21 cellular contexts compared by ENCODE assay signal in the genomic region with DNA sequence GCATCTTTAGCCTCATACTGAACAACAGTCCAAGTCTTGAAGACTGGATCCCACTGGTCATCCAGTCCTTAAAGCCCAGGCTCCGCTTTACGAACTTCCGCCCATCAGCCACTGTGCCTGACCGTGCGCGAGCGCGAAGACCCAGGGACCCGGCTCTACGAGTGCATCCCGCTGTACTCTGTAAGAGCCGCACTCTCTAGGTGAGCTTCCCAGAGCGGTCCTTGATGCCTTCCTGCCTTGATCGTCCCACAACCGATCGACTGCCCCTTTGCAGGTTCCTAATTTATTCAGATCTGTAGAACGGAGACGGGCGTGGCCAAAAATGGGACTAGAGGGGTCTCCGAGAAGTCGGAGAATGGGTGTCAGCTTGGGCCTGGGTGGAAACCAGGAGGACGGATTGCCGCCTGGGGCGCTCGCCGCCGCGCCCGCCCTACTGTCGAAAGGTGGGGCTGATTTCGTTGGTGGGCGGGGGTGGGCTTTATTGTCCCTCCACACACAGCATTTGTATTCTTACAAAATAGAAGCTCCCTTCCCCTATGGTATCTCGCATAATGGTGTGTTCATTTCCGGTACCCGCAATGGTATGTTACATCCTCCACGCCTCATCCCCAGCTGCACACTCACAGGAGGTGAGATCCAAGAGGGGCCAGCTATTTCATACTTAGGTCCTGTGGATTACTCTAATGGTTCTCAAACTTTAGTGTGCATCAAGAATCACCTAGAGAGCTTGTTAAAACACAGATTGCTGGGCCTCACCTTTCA. TPM values are rescaled to one million over a fixed set of nuclear protein-coding genes. Genes with fewer than 3 reads are reported as not detected.
DNase-seq lines count a peak whose midpoint lies in the region; ATAC-seq, FAIRE-seq and TF ChIP-seq lines count a peak whose summit lies in the region.
"Had no signal": no experiment of that assay in that cellular context is flagged by ENCODE, and none has a peak within 500 bp of the region (broad histone marks: within the 10 kb centered on the region; RNA-seq: fewer than 3 reads in every experiment).

No MANE protein-coding gene starts in this region.

- no peak overlapping the region for H2AFZ ChIP-seq in PC-3 (ENCODE audit: low read length)
- H2AFZ ChIP-seq in neuronal stem cell (ENCODE audit: low read length): no peak overlapping the region

- H3F3A ChIP-seq in PC-3 (ENCODE audit: low read length, unreplicated experiment): no peaks in the 10 kb centered on the region

- H3K9me2 ChIP-seq in PC-3 (replicated peaks; ENCODE audit: low read length): no peaks in the 10 kb centered on the region

- H3K4me3 ChIP-seq in PC-3 (ENCODE audit: low read length) (no peak overlapping the region), neuronal stem cell (ENCODE audit: low read length in 2 of 2) (no peak overlapping the region)
- H3K4me3 ChIP-seq: colonic mucosa, MG63, right lobe of liver, SJSA1, upper lobe of right lung had no signal

- H3K27me3 ChIP-seq in PC-3 (ENCODE audit: low read length) (no peaks in the 10 kb centered on the region), neuronal stem cell (ENCODE audit: control insufficient read depth in 3 of 3, insufficient read depth in 3 of 3, low read depth in 1 of 3, low read length in 3 of 3) (peaks cover 0 to 25% (median 0%) of the 10 kb centered on the region in 3 experiments)
- H3K27me3 ChIP-seq: colonic mucosa, MG63, SJSA1, upper lobe of right lung had no signal

- H2AK5ac ChIP-seq in neuronal stem cell (ENCODE audit: low read depth, low read length): no peak overlapping the region

- TF ChIP-seq CTCF in PC-3 (conservative IDR thresholded peaks at IDR 0.05; ENCODE audit: low read depth, low read length): no peak

- H3K4ac ChIP-seq in neuronal stem cell (ENCODE audit: low read length): no peak overlapping the region

- no peak overlapping the region for H3K4me3 Mint-ChIP-seq in activated CD8-positive, alpha-beta memory T cell treated with anti-CD3 and anti-CD28 coated beads, Interleukin-2, amount 10 ng/mL, durations not matched to agents 7 days and 5 days
- peak overlapping the region; percentile 18 for H3K4me3 Mint-ChIP-seq in central memory CD8-positive, alpha-beta T cell

- no peak overlapping the region for H3K18ac ChIP-seq in neuronal stem cell (ENCODE audit: low read length)

- BruUV-seq in PC-3 (replicated peaks; lab: Mats Ljungman, UMichigan): no TSS peak

- H3K4me1 ChIP-seq in PC-3 (ENCODE audit: insufficient read depth, low read length): peaks cover 4% of the 10 kb centered on the region; the same call in 1 of the 2 replicates
- peaks cover 0 to 2% of the 10 kb centered on the region in 2 donors for H3K4me1 ChIP-seq in neuronal stem cell (ENCODE audit: control insufficient read depth in 2 of 2, insufficient read depth in 1 of 2, low read depth in 1 of 2, low read length in 2 of 2)
- H3K4me1 ChIP-seq: colonic mucosa, right lobe of liver had no signal

- no peak overlapping the region for H2BK15ac ChIP-seq in neuronal stem cell (ENCODE audit: low read length)

- H3K27ac ChIP-seq in PC-3 (ENCODE audit: low read length) (no peak overlapping the region), neuronal stem cell (replicated peaks; ENCODE audit: low read length) (no peak overlapping the region)
- H3K27ac ChIP-seq: colonic mucosa, neutrophil, right lobe of liver, SJSA1, upper lobe of right lung had no signal

- H2BK5ac ChIP-seq in neuronal stem cell (ENCODE audit: low read length): no peak overlapping the region

- no peak overlapping the region for H3K23ac ChIP-seq in neuronal stem cell (ENCODE audit: low read depth, low read length, poor library complexity)

- ATAC-seq in activated CD8-positive, alpha-beta memory T cell treated with anti-CD3 and anti-CD28 coated beads, Interleukin-2, amount 10 ng/mL, durations not matched to agents 7 days and 5 days: no peak
- peak; percentile 49 for ATAC-seq in central memory CD8-positive, alpha-beta T cell (replicated peaks; ENCODE audit: extremely low read depth, poor library complexity, severe bottlenecking)
- ATAC-seq in PC-3 (no peak), HG02840 (IDR thresholded peaks at IDR 0.05; ENCODE audit: low FRiP score, unreplicated experiment) (no peak)
- ATAC-seq: right lobe of liver, upper lobe of right lung had no signal

- H3K4me1 Mint-ChIP-seq in activated CD8-positive, alpha-beta memory T cell treated with anti-CD3 and anti-CD28 coated beads, Interleukin-2, amount 10 ng/mL, durations not matched to agents 7 days and 5 days: peaks cover 10% of the 10 kb centered on the region
- no peaks in the 10 kb centered on the region for H3K4me1 Mint-ChIP-seq in central memory CD8-positive, alpha-beta T cell

- H3K36me3 Mint-ChIP-seq in activated CD8-positive, alpha-beta memory T cell treated with anti-CD3 and anti-CD28 coated beads, Interleukin-2, amount 10 ng/mL, durations not matched to agents 7 days and 5 days: no peaks in the 10 kb centered on the region
- peaks cover under 1% of the 10 kb centered on the region for H3K36me3 Mint-ChIP-seq in central memory CD8-positive, alpha-beta T cell (ENCODE audit: insufficient read depth)

- H2BK12ac ChIP-seq in neuronal stem cell (ENCODE audit: low read length): no peak overlapping the region

- no peaks in the 10 kb centered on the region for H3K79me2 ChIP-seq in PC-3 (ENCODE audit: low read length)

- H2BK120ac ChIP-seq in neuronal stem cell (ENCODE audit: low read depth, low read length): no peak overlapping the region

- peaks cover 21% of the 10 kb centered on the region for H3K27me3 Mint-ChIP-seq in activated CD8-positive, alpha-beta memory T cell treated with anti-CD3 and anti-CD28 coated beads, Interleukin-2, amount 10 ng/mL, durations not matched to agents 7 days and 5 days
- peaks cover 28% of the 10 kb centered on the region for H3K27me3 Mint-ChIP-seq in central memory CD8-positive, alpha-beta T cell

- H3K4me2 ChIP-seq in PC-3 (ENCODE audit: low read length): no peak overlapping the region
- H3K4me2 ChIP-seq in neuronal stem cell (ENCODE audit: insufficient read depth, low read length, poor library complexity, severe bottlenecking): no peak overlapping the region

- H3K9me3 Mint-ChIP-seq in activated CD8-positive, alpha-beta memory T cell treated with anti-CD3 and anti-CD28 coated beads, Interleukin-2, amount 10 ng/mL, durations not matched to agents 7 days and 5 days (ENCODE audit: low read depth): no peaks in the 10 kb centered on the region
- no peaks in the 10 kb centered on the region for H3K9me3 Mint-ChIP-seq in central memory CD8-positive, alpha-beta T cell

- FAIRE-seq in GM19239 (lab: Jason Lieb, UNC): peak; percentile 66

- H4K91ac ChIP-seq in neuronal stem cell (ENCODE audit: low read depth, low read length, poor library complexity): no peak overlapping the region

- H3K36me3 ChIP-seq in PC-3 (ENCODE audit: low read depth, low read length) (no peaks in the 10 kb centered on the region), neuronal stem cell (replicated peaks in 1 of 2; ENCODE audit: control insufficient read depth in 2 of 2, insufficient read depth in 2 of 2, low read length in 2 of 2) (no peaks in the 10 kb centered on the region)
- H3K36me3 ChIP-seq: colonic mucosa, MG63, neutrophil, right lobe of liver, SJSA1, upper lobe of right lung had no signal

- no peak overlapping the region for H3K9ac ChIP-seq in PC-3 (ENCODE audit: low read length)
- H3K9ac ChIP-seq in neuronal stem cell (ENCODE audit: low read depth, low read length, poor library complexity): no peak overlapping the region

- H3K14ac ChIP-seq in neuronal stem cell (ENCODE audit: low read length): no peak overlapping the region

- POLR2A ChIA-PET in PC-3 (lab: Charles Lee; ENCODE audit: unreplicated experiment): no interaction called here

- H3K27ac Mint-ChIP-seq in activated CD8-positive, alpha-beta memory T cell treated with anti-CD3 and anti-CD28 coated beads, Interleukin-2, amount 10 ng/mL, durations not matched to agents 7 days and 5 days: no peak overlapping the region
- no peak overlapping the region for H3K27ac Mint-ChIP-seq in central memory CD8-positive, alpha-beta T cell (ENCODE audit: low read depth)

- no peaks in the 10 kb centered on the region for H3K79me1 ChIP-seq in neuronal stem cell (ENCODE audit: low read depth, low read length)

- no CpG with 5 or more reads among the region's 36 CpGs for WGBS in neuronal stem cell (ENCODE audit: extremely low coverage in 2 of 2, insufficient read length in 2 of 2, insufficient replicate concordance in 1 of 2), 2 donors

- H4K20me1 ChIP-seq in PC-3 (ENCODE audit: low read length): no peaks in the 10 kb centered on the region

- CTCF ChIA-PET in activated CD8-positive, alpha-beta memory T cell treated with anti-CD3 and anti-CD28 coated beads, Interleukin-2, amount 10 ng/mL, durations not matched to agents 7 days and 5 days (lab: Charles Lee): interaction anchor here (0.8 kb wide), 1 partner anchor 11 kb away, joined by 5 read pairs; no protein-coding TSS in a partner anchor
- CTCF ChIA-PET in PC-3 (lab: Charles Lee): no interaction called here

- peak; percentile 56 for DNase-seq in activated CD8-positive, alpha-beta memory T cell treated with anti-CD3 and anti-CD28 coated beads, Interleukin-2, amount 50 U/mL, for 48 hours
- DNase-seq in activated CD8-positive, alpha-beta memory T cell treated with anti-CD3 and anti-CD28 coated beads, Interleukin-2, amount 10 ng/mL, durations not matched to agents 7 days and 5 days: no peak
- no peak for DNase-seq in GM19239 (ENCODE audit: insufficient read length, low spot score)
- DNase-seq in central memory CD8-positive, alpha-beta T cell (ENCODE audit: low spot score in 2 of 2): no peak
- DNase-seq in retina: peak; percentile 39
- DNase-seq in PC-3: no peak
- DNase-seq in neuronal stem cell (ENCODE audit: low spot score): no peak
- DNase-seq: activated T-cell treated with anti-CD3 and anti-CD28 coated beads for 4 hours, amniotic stem cell, colonic mucosa, COR-L47, GDM1, mesenchymal stem cell, MG63, NCI-H1694 treated with DMSO at 0.1 percent for 48 hours, NCI-H446, right lobe of liver, upper lobe of right lung had no signal

- intact Hi-C loops in PC-3 (cut with micrococcal nuclease): no loop called here

- H3K9me3 ChIP-seq in PC-3 (ENCODE audit: low read length) (no peaks in the 10 kb centered on the region), neuronal stem cell (replicated peaks in 1 of 2; ENCODE audit: control insufficient read depth in 2 of 2, insufficient read depth in 1 of 2, low read depth in 1 of 2, low read length in 2 of 2) (no peaks in the 10 kb centered on the region)
- H3K9me3 ChIP-seq: colonic mucosa, MG63, neutrophil, right lobe of liver, SJSA1, upper lobe of right lung had no signal

- H4K8ac ChIP-seq in neuronal stem cell (ENCODE audit: low read depth, low read length): no peak overlapping the region

RNA-seq across cellular contexts. Expression of a gene that starts 42.3 kb away (rescaled TPM):
- total RNA-seq in activated CD8-positive, alpha-beta memory T cell treated with anti-CD3 and anti-CD28 coated beads, Interleukin-2, amount 10 ng/mL, durations not matched to agents 7 days and 5 days: 10 to 100 TPM; 22.6 to 25.1 TPM
- total RNA-seq in PC-3 (2014; rRNA removed): 8.2 and 21.1 TPM in 2 replicates
- polyA plus RNA-seq in neuronal stem cell (2013, experiment 1 of 2): 15.5 TPM
- polyA plus RNA-seq in neuronal stem cell (2013, experiment 2 of 2): 16.2 TPM

RNA-seq across cellular contexts. Expression of a gene that starts 48.0 kb away (rescaled TPM):
- total RNA-seq in activated CD8-positive, alpha-beta memory T cell treated with anti-CD3 and anti-CD28 coated beads, Interleukin-2, amount 10 ng/mL, durations not matched to agents 7 days and 5 days: under 1 TPM in 1 of 2 experiments, not detected in 1; 0.20 TPM
- total RNA-seq in PC-3 (2014; rRNA removed): 1.6 and 2.2 TPM in 2 replicates
- 14.0 TPM for polyA plus RNA-seq in neuronal stem cell (2013, experiment 1 of 2)
- 14.6 TPM for polyA plus RNA-seq in neuronal stem cell (2013, experiment 2 of 2)

Comparison
In these comparisons a context has a peak if more than half of its experiments do, and no peak if none do; other contexts are left out.
1. DNase-seq: peak in activated CD8-positive, alpha-beta memory T cell treated with anti-CD3 and anti-CD28 coated beads, Interleukin-2, amount 50 U/mL, for 48 hours (single experiment) and retina (single experiment); none in activated CD8-positive, alpha-beta memory T cell treated with anti-CD3 and anti-CD28 coated beads, Interleukin-2, amount 10 ng/mL, durations not matched to agents 7 days and 5 days (single experiment), GM19239 (single experiment), central memory CD8-positive, alpha-beta T cell (0 of 2), PC-3 (single experiment) and neuronal stem cell (single experiment).